1 cellular context compared by ENCODE assay signal in genomic region chr3:9978664-9979349, GRCh38.
TF ChIP-seq lines count a peak whose summit lies in the region.

No MANE protein-coding gene starts in this region.

TF ChIP-seq in K562, 482 proteins besides CTCF, POLR2A, EP300 and RAD21 (continued from another document and continues in another):
- TF ChIP-seq RNF219 (CRISPR knock-in tag; IDR thresholded peaks at IDR 0.05), result no peak
- TF ChIP-seq ZHX1 (conservative IDR thresholded peaks at IDR 0.05; ENCODE audit: low read length), result no peak
- 0 out of 4 replicates have a peak, but pooled peaks of 1 of the 2 experiments have one; percentile 44 for TF ChIP-seq CSDE1 (IDR thresholded peaks at IDR 0.05)
- no peak for TF ChIP-seq ZBTB1 (CRISPR knock-in tag; IDR thresholded peaks at IDR 0.05; ENCODE audit: borderline replicate concordance, low read depth)
- no peak for TF ChIP-seq RFX5 (IDR thresholded peaks at IDR 0.05; ENCODE audit: low read depth, low read length)
- peak; percentile 57 for TF ChIP-seq BRD9 (IDR thresholded peaks at IDR 0.05; ENCODE audit: low read depth, partially characterized antibody)
- peak; percentile 81 for TF ChIP-seq NFIC (IDR thresholded peaks at IDR 0.05)
- TF ChIP-seq SREBF1 (IDR thresholded peaks at IDR 0.05; ENCODE audit: borderline replicate concordance, low read depth, low read length), result no peak
- TF ChIP-seq ARID1B (IDR thresholded peaks at IDR 0.05), result peak; percentile 97
- TF ChIP-seq HCFC1 (IDR thresholded peaks at IDR 0.05; ENCODE audit: low read depth, low read length), result no peak
- no peak for TF ChIP-seq ETV5 (CRISPR knock-in tag; IDR thresholded peaks at IDR 0.05; ENCODE audit: low read depth)
- TF ChIP-seq STAT6 (CRISPR knock-in tag; IDR thresholded peaks at IDR 0.05), result no peak
- no peak for TF ChIP-seq ZNF655 (CRISPR knock-in tag; IDR thresholded peaks at IDR 0.05)
- no peak for TF ChIP-seq PHF21A (IDR thresholded peaks at IDR 0.05; ENCODE audit: borderline replicate concordance, low read depth)
- TF ChIP-seq ZKSCAN8 (CRISPR knock-in tag; IDR thresholded peaks at IDR 0.05), result no peak
- no peak; the same call in 1 of the 2 replicates for TF ChIP-seq DMBX1 (CRISPR knock-in tag; IDR thresholded peaks at IDR 0.05; ENCODE audit: borderline replicate concordance)
- TF ChIP-seq ZNF143 (CRISPR knock-in tag; IDR thresholded peaks at IDR 0.05), result no peak
- TF ChIP-seq NFYB (IDR thresholded peaks at IDR 0.05; ENCODE audit: extremely low read depth, insufficient read length), result no peak
- TF ChIP-seq TCF3 (CRISPR knock-in tag; IDR thresholded peaks at IDR 0.05), result peak; percentile 96
- TF ChIP-seq NCOR1 (IDR thresholded peaks at IDR 0.05), result peak; percentile 95
- TF ChIP-seq TGIF2 (CRISPR knock-in tag; IDR thresholded peaks at IDR 0.05), result no peak
- no peak for TF ChIP-seq SLC30A9 (CRISPR knock-in tag; IDR thresholded peaks at IDR 0.05)
- TF ChIP-seq ERF (CRISPR knock-in tag; IDR thresholded peaks at IDR 0.05), result no peak
- TF ChIP-seq GATA2 (CRISPR knock-in tag; IDR thresholded peaks at IDR 0.05), result peak; percentile 90
- no peak for TF ChIP-seq ZNF239 (CRISPR knock-in tag; IDR thresholded peaks at IDR 0.05)
- no peak for TF ChIP-seq CEBPG (CRISPR knock-in tag; IDR thresholded peaks at IDR 0.05)
- no peak for TF ChIP-seq CEBPG (tag; conservative IDR thresholded peaks at IDR 0.05 in 1 of 2, IDR thresholded peaks at IDR 0.05 in 1 of 2)
- no peak for TF ChIP-seq FOS (IDR thresholded peaks at IDR 0.05; ENCODE audit: extremely low read depth, insufficient read length)
- TF ChIP-seq MGA (IDR thresholded peaks at IDR 0.05), result peak; percentile 47
- peak; percentile 96 for TF ChIP-seq DPF2 (IDR thresholded peaks at IDR 0.05)
- no peak for TF ChIP-seq ZFPM2 (CRISPR knock-in tag; IDR thresholded peaks at IDR 0.05)
- peak; percentile 88 for TF ChIP-seq FOXM1 (IDR thresholded peaks at IDR 0.05; ENCODE audit: low read depth)
- no peak for TF ChIP-seq FOXM1 (CRISPR knock-in tag; IDR thresholded peaks at IDR 0.05; ENCODE audit: low read depth)
- no peak for TF ChIP-seq HMGN3 (IDR thresholded peaks at IDR 0.05; ENCODE audit: borderline replicate concordance, extremely low read depth, insufficient read length, low read depth, low read length)
- TF ChIP-seq ZNF184 (CRISPR knock-in tag; IDR thresholded peaks at IDR 0.05), result no peak
- TF ChIP-seq MXD1 (CRISPR knock-in tag; IDR thresholded peaks at IDR 0.05; ENCODE audit: borderline replicate concordance, poor library complexity, severe bottlenecking), result no peak
- TF ChIP-seq MEF2D (tag; conservative IDR thresholded peaks at IDR 0.05; ENCODE audit: low read depth), result no peak; the same call in none of the 2 replicates
- no peak for TF ChIP-seq ATF6 (CRISPR knock-in tag; IDR thresholded peaks at IDR 0.05)
- TF ChIP-seq HNRNPLL (IDR thresholded peaks at IDR 0.05; ENCODE audit: low read depth, low read length, poor library complexity, severe bottlenecking), result no peak
- TF ChIP-seq ZNF695 (CRISPR knock-in tag; IDR thresholded peaks at IDR 0.05), result no peak
- no peak for TF ChIP-seq BCL6 (CRISPR knock-in tag; IDR thresholded peaks at IDR 0.05)
- no peak for TF ChIP-seq NR2F6 (CRISPR knock-in tag; IDR thresholded peaks at IDR 0.05)
